Comparison of ENCODE assay signal across 12 cellular contexts in genomic region chr1:161484613-161485012, GRCh38. TPM values are rescaled to one million over a fixed set of nuclear protein-coding genes. Genes with fewer than 3 reads are reported as not detected.
DNase-seq lines count a peak whose midpoint lies in the region; ATAC-seq and TF ChIP-seq lines count a peak whose summit lies in the region.
"Had no signal": no experiment of that assay in that cellular context is flagged by ENCODE, and none has a peak within 500 bp of the region (broad histone marks: within the 10 kb centered on the region; RNA-seq: fewer than 3 reads in every experiment).

No MANE protein-coding gene starts in this region.

- peaks cover 0 to 6% (median 4%) of the 10 kb centered on the region in 4 donors for H3K4me1 Mint-ChIP-seq in CD4-positive, alpha-beta memory T cell

- H3K27me3 ChIP-seq in PC-9 (ENCODE audit: insufficient read depth, low read depth): peaks cover 24% of the 10 kb centered on the region
- peaks cover 3% of the 10 kb centered on the region for H3K27me3 ChIP-seq in CD4-positive, alpha-beta memory T cell (ENCODE audit: insufficient read depth, low read length)

- H3K4me3 Mint-ChIP-seq in CD4-positive, alpha-beta memory T cell: no peak overlapping the region
- H3K4me3 Mint-ChIP-seq: dendritic cell treated with granulocyte-macrophage colony-stimulating factor and Interleukin-4, amounts not matched to agents 40 ng/mL and 50 ng/mL, for 4 days had no signal

- intact Hi-C loops in PC-9 (cut with micrococcal nuclease; ENCODE audit: unreplicated experiment): no loop called here
- intact Hi-C loops in head of caudate nucleus (cut with DNase I): loop anchor here (10.0 kb wide), 1 partner anchor 260 kb away; the partner anchor contains the start of gene DUSP12
- intact Hi-C loops in CD4-positive, alpha-beta memory T cell (cut with micrococcal nuclease): loop anchor here (10.0 kb wide), 3 partner anchors 60 to 550 kb away; partner anchors contain the start of gene FCGR3A

- H3K9me3 ChIP-seq in PC-9 (ENCODE audit: insufficient read depth, low read depth): no peaks in the 10 kb centered on the region
- H3K9me3 ChIP-seq in CD4-positive, alpha-beta memory T cell (ENCODE audit: control insufficient read depth in 1 of 2, low read length in 2 of 2): no peaks in the 10 kb centered on the region
- H3K9me3 ChIP-seq: left lung had no signal

- H3K4me2 ChIP-seq in PC-9: no peak overlapping the region

- no peak overlapping the region for H3K27ac Mint-ChIP-seq in CD4-positive, alpha-beta memory T cell
- H3K27ac Mint-ChIP-seq: dendritic cell treated with granulocyte-macrophage colony-stimulating factor and Interleukin-4, amounts not matched to agents 40 ng/mL and 50 ng/mL, for 4 days had no signal

- ATAC-seq in HG03025 (IDR thresholded peaks at IDR 0.05; ENCODE audit: low FRiP score, unreplicated experiment) (no peak), GM21619 (IDR thresholded peaks at IDR 0.05; ENCODE audit: unreplicated experiment) (no peak)
- ATAC-seq: left lung had no signal

- H3K27me3 Mint-ChIP-seq in CD4-positive, alpha-beta memory T cell: peaks cover 9 to 17% of the 10 kb centered on the region in 2 donors

- no peaks in the 10 kb centered on the region for H3F3A ChIP-seq in PC-9 (ENCODE audit: insufficient read depth, low read depth)

- no peaks in the 10 kb centered on the region for H3K36me3 Mint-ChIP-seq in CD4-positive, alpha-beta memory T cell

- DNase-seq in ACHN: peak; percentile 22
- no peak for DNase-seq in PC-9
- DNase-seq in fibroblast of villous mesenchyme (ENCODE audit: low read depth): no peak
- DNase-seq in head of caudate nucleus: no peak
- DNase-seq in CD4-positive, alpha-beta memory T cell: no peak
- DNase-seq: left lung, NCI-H1694, small intestine had no signal

- no peaks in the 10 kb centered on the region for H3K9me3 Mint-ChIP-seq in CD4-positive, alpha-beta memory T cell
- H3K9me3 Mint-ChIP-seq: dendritic cell treated with granulocyte-macrophage colony-stimulating factor and Interleukin-4, amounts not matched to agents 40 ng/mL and 50 ng/mL, for 4 days had no signal

- no peaks in the 10 kb centered on the region for H3K9me2 ChIP-seq in PC-9 (ENCODE audit: insufficient read depth)

- TF ChIP-seq CTCF in GM12873 (IDR thresholded peaks at IDR 0.05; ENCODE audit: insufficient read depth, low read depth, low read length, missing control alignments): peak; percentile 55
- TF ChIP-seq CTCF in PC-9 (conservative IDR thresholded peaks at IDR 0.05): peak; percentile 42; the same call in 1 of the 2 replicates
- peak; percentile 31 for TF ChIP-seq CTCF in fibroblast of villous mesenchyme (IDR thresholded peaks at IDR 0.05; ENCODE audit: insufficient read depth, low read depth, low read length)

- no peaks in the 10 kb centered on the region for H3K36me3 ChIP-seq in PC-9 (ENCODE audit: low read depth)
- no peaks in the 10 kb centered on the region for H3K36me3 ChIP-seq in CD4-positive, alpha-beta memory T cell (ENCODE audit: insufficient read depth, low read length)
- H3K36me3 ChIP-seq: left lung had no signal

- no TSS peak for BruUV-seq in PC-9 (replicated peaks; lab: Mats Ljungman, UMichigan)

- no peak overlapping the region for H3K4me3 ChIP-seq in PC-9
- H3K4me3 ChIP-seq in fibroblast of villous mesenchyme (ENCODE audit: low read depth, low read length): no peak overlapping the region
- H3K4me3 ChIP-seq in CD4-positive, alpha-beta memory T cell (ENCODE audit: low read length in 2 of 2): no peak overlapping the region
- H3K4me3 ChIP-seq: left lung had no signal

- H3K79me2 ChIP-seq in PC-9 (ENCODE audit: low read depth): no peaks in the 10 kb centered on the region

- POLR2A ChIA-PET in PC-9 (lab: Charles Lee; ENCODE audit: unreplicated experiment): no interaction called here
- POLR2A ChIA-PET in CD4-positive, alpha-beta memory T cell (lab: Charles Lee; ENCODE audit: partially characterized antibody): no interaction called here

- H2AFZ ChIP-seq in PC-9: no peak overlapping the region

- H3K4me1 ChIP-seq in PC-9 (replicated peaks; ENCODE audit: insufficient read depth): no peaks in the 10 kb centered on the region
- H3K4me1 ChIP-seq in CD4-positive, alpha-beta memory T cell (ENCODE audit: insufficient read depth, low read length): no peaks in the 10 kb centered on the region

- no peaks in the 10 kb centered on the region for H4K20me1 ChIP-seq in PC-9 (ENCODE audit: insufficient read depth)

- in situ Hi-C loops in ACHN (cut with HindIII; ENCODE audit: low pct_ligation_motif_present, low pct_unique_long_range_greater_than_20kb, low sequenced_read_pairs): no loop called here

- CTCF ChIA-PET in PC-9 (lab: Charles Lee): interaction anchor here (0.5 kb wide), 1 partner anchor 45 kb away, joined by 14 read pairs; no protein-coding TSS in a partner anchor
- CTCF ChIA-PET in CD4-positive, alpha-beta memory T cell (lab: Charles Lee; ENCODE audit: partially characterized antibody): interaction anchor here (0.7 to 4.9 kb wide), 5 partner anchors 11 to 256 kb away, joined by 3 to 38 read pairs (median 3); no protein-coding TSS in a partner anchor

- H3K27ac ChIP-seq in PC-9: no peak overlapping the region
- H3K27ac ChIP-seq in CD4-positive, alpha-beta memory T cell (ENCODE audit: low read depth, low read length): no peak overlapping the region
- H3K27ac ChIP-seq: left lung had no signal

RNA-seq across cellular contexts. Expression of gene FCGR2A, which starts 20.6 kb away (rescaled TPM):
- 0.57 TPM in 1 of 2 replicates, not detected in the other for total RNA-seq in PC-9 (2021)
- under 0.01 TPM in 2 replicates for total RNA-seq in fibroblast of villous mesenchyme
- total RNA-seq in CD4-positive, alpha-beta memory T cell: 1 to 10 TPM; 1.0 to 1.9 TPM
- polyA plus RNA-seq in CD4-positive, alpha-beta memory T cell: not detected

RNA-seq across cellular contexts. Expression of gene HSPA6, which starts 39.7 kb away (rescaled TPM):
- total RNA-seq in PC-9 (2021) (0.28 and 0.30 TPM in 2 replicates), fibroblast of villous mesenchyme (under 0.01 TPM in 2 replicates)
- 1 to 10 TPM; 2.4 TPM for total RNA-seq in CD4-positive, alpha-beta memory T cell
- under 1 TPM in 1 of 2 donors, not detected in 1; 0.09 TPM for polyA plus RNA-seq in CD4-positive, alpha-beta memory T cell
